ENCODE assay signal across 2 cellular contexts in the genomic region with DNA sequence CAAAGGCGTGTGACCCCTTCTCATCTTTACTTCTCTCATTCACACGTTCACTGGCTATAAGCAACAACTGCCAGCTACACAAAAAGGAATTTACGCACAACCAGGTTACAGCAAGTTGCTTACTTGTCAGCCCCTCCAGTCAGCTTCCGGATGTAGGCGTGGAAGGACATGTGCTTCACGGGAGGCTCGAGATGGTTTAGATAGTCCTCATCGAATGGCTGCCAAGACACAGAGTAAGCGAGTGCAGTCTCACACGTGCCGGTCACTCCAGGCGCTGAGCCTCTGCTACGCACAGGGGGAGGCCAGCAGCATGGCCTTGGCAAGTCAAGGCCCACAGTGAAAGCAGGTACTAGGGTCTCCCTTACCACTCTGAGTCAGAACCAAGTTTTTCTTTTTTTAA.
TF ChIP-seq lines count a peak whose summit lies in the region.

No MANE protein-coding gene starts in this region.

TF ChIP-seq in IMR-90, 13 proteins besides CTCF, POLR2A, EP300 and RAD21:
- TF ChIP-seq SMC3 (IDR thresholded peaks at IDR 0.05; ENCODE audit: low read depth, low read length): no peak
- TF ChIP-seq NFE2L2 (IDR thresholded peaks at IDR 0.05; ENCODE audit: low read depth, low read length): no peak
- no peak for TF ChIP-seq CEBPB (IDR thresholded peaks at IDR 0.05; ENCODE audit: low read depth, low read length)
- no peak for TF ChIP-seq ELK1 (IDR thresholded peaks at IDR 0.05; ENCODE audit: borderline replicate concordance, low read depth, low read length)

TF ChIP-seq in SK-N-SH treated with all-trans-retinoic acid at 6 μM for 48 hours, 23 proteins besides CTCF, POLR2A, EP300 and RAD21:
- TF ChIP-seq ISL1 (CRISPR knock-in tag; IDR thresholded peaks at IDR 0.05): no peak
- TF ChIP-seq ZFP3 (CRISPR knock-in tag; IDR thresholded peaks at IDR 0.05): no peak
- no peak for TF ChIP-seq ARNTL (CRISPR knock-in tag; IDR thresholded peaks at IDR 0.05; ENCODE audit: borderline replicate concordance, low read depth)
- TF ChIP-seq TOX (CRISPR knock-in tag; IDR thresholded peaks at IDR 0.05; ENCODE audit: borderline replicate concordance): no peak
- TF ChIP-seq PPARA (CRISPR knock-in tag; IDR thresholded peaks at IDR 0.05; ENCODE audit: borderline replicate concordance): no peak
- no peak for TF ChIP-seq POU6F1 (CRISPR knock-in tag; IDR thresholded peaks at IDR 0.05; ENCODE audit: borderline replicate concordance, low read depth)
- no peak for TF ChIP-seq ZNF565 (CRISPR knock-in tag; conservative IDR thresholded peaks at IDR 0.05; ENCODE audit: low read depth)
